Comparison of ENCODE assay signal across 8 cellular contexts in genomic region chr4:25160714-25161598, GRCh38. TPM values are rescaled to one million over a fixed set of nuclear protein-coding genes. Genes with fewer than 3 reads are reported as not detected.
DNase-seq lines count a peak whose midpoint lies in the region; ATAC-seq and TF ChIP-seq lines count a peak whose summit lies in the region.

No MANE protein-coding gene starts in this region.

- no peaks in the 10 kb centered on the region for H3K27me3 Mint-ChIP-seq in effector memory CD8-positive, alpha-beta T cell

- H3K9me3 ChIP-seq in muscle layer of colon (ENCODE audit: low read length), result no peaks in the 10 kb centered on the region

- DNase-seq in AG09309 (ENCODE audit: low read depth) (no peak), RPMI7951 (ENCODE audit: low read depth) (peak; percentile 3), cerebellar nuclear complex (lab: John Stamatoyannopoulos, UW) (no peak)
- DNase-seq in effector memory CD8-positive, alpha-beta T cell, result no peak

- H3K36me3 Mint-ChIP-seq in effector memory CD8-positive, alpha-beta T cell (ENCODE audit: insufficient read depth), result peaks cover 19% of the 10 kb centered on the region

- H3K9ac ChIP-seq in muscle layer of colon (ENCODE audit: low read length), result peak overlapping the region; percentile 64

- H3K36me3 ChIP-seq in muscle layer of colon (ENCODE audit: insufficient read depth, low read length), result no peaks in the 10 kb centered on the region

- peak overlapping the region; percentile 98 to 100 for H3K27ac Mint-ChIP-seq in effector memory CD8-positive, alpha-beta T cell

- TF ChIP-seq POLR2A in GM18505 (IDR thresholded peaks at IDR 0.05; ENCODE audit: borderline replicate concordance, extremely low read depth, insufficient read depth, insufficient read length), result no peak

- peaks cover 30 to 46% of the 10 kb centered on the region in 2 donors for H3K4me1 Mint-ChIP-seq in effector memory CD8-positive, alpha-beta T cell (ENCODE audit: low read depth in 2 of 2)

- ATAC-seq in GM18505 (IDR thresholded peaks at IDR 0.05; ENCODE audit: unreplicated experiment) (peak; percentile 33), HG03108 (IDR thresholded peaks at IDR 0.05; ENCODE audit: unreplicated experiment) (peak; percentile 20), GM21529 (IDR thresholded peaks at IDR 0.05; ENCODE audit: unreplicated experiment) (no peak)
- peak; percentile 38 for ATAC-seq in effector memory CD8-positive, alpha-beta T cell (replicated peaks)

- peaks cover 11% of the 10 kb centered on the region for H3K4me1 ChIP-seq in muscle layer of colon (ENCODE audit: insufficient read depth, low read length)

- TF ChIP-seq CTCF in AG09309 (IDR thresholded peaks at IDR 0.05; ENCODE audit: control insufficient read depth, insufficient read depth, low read depth, low read length, missing control alignments), result no peak

- no peaks in the 10 kb centered on the region for H3K9me3 Mint-ChIP-seq in effector memory CD8-positive, alpha-beta T cell

- H3K4me3 ChIP-seq in AG09309 (ENCODE audit: control insufficient read depth, low read depth, low read length), result peak overlapping the region; percentile 81
- peak overlapping the region; percentile 84 to 96 for H3K4me3 ChIP-seq in muscle layer of colon (ENCODE audit: low read depth in 1 of 2, low read length in 2 of 2)

- peak overlapping the region; percentile 81 for H3K27ac ChIP-seq in muscle layer of colon (ENCODE audit: low read depth, low read length)

- no peaks in the 10 kb centered on the region for H3K27me3 ChIP-seq in muscle layer of colon (ENCODE audit: control insufficient read depth in 1 of 2, insufficient read depth in 2 of 2, low read length in 2 of 2)

- peak overlapping the region; percentile 88 to 90 for H3K4me3 Mint-ChIP-seq in effector memory CD8-positive, alpha-beta T cell

RNA-seq across cellular contexts. Expression of gene SEPSECS, which starts 0.7 kb away (rescaled TPM):
- total RNA-seq in RPMI7951 (2014; rRNA removed; shearing (Covaris generic)), result 4.9 and 5.3 TPM in 2 replicates
